In the genomic region with DNA sequence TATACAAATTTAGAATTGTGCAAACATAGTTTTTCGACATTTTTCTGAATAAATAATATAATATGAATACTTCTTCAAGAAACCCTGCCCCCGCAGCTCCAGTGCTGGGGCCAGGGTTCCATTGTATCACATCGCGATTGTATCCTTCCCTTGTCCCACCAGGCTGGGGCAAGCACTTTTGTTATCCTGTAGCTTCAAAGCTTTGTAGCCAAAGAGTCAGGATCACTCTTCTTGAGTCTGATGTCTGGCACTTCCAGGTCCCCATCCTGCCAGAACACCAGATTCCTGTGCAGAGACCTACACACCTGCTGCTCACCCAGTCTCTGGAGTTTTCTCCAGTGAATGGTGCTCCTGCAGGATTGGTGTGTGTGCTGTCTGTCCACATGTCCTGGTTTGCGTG, we compare ENCODE assay signal across 34 cellular contexts.
"Had no signal": no experiment of that assay in that cellular context is flagged by ENCODE, and none has a peak within 500 bp of the region (broad histone marks: within the 10 kb centered on the region; RNA-seq: fewer than 3 reads in every experiment).

No MANE protein-coding gene starts in this region.

- H3K27me3 ChIP-seq: ascending aorta, cardiac muscle cell had no signal

- DNase-seq: activated B cell treated with CpG ODN at 0.5 μM for 24 hours; activated CD4-positive, alpha-beta memory T cell treated with anti-CD3 and anti-CD28 coated beads for 36 hours; activated CD4-positive, alpha-beta T cell treated with anti-CD3 and anti-CD28 coated beads for 4 hours; activated CD4-positive, alpha-beta T cell treated with anti-CD3 and anti-CD28 coated beads, Interleukin-2, amount 10 ng/mL, durations not matched to agents 24 days and 14 days; activated CD4-positive, alpha-beta T cell treated with anti-CD3 and anti-CD28 coated beads, Interleukin-2, amount 50 U/mL, for 1 hour; activated CD4-positive, alpha-beta T cell treated with anti-CD3 and anti-CD28 coated beads, Interleukin-2, amount 50 U/mL, for 4 hours; activated CD4-positive, CD25-positive, alpha-beta regulatory T cell treated with anti-CD3 and anti-CD28 coated beads, Interleukin-2, amount 50 U/mL, for 72 hours; activated CD8-positive, alpha-beta memory T cell treated with anti-CD3 and anti-CD28 coated beads, Interleukin-2, amount 50 U/mL, for 48 hours; activated CD8-positive, alpha-beta T cell treated with anti-CD3 and anti-CD28 coated beads for 36 hours; activated effector memory CD4-positive, alpha-beta T cell treated with Interleukin-2 at 50 U/mL for 16 hours; activated gamma-delta T cell; activated naive CD4-positive, alpha-beta T cell treated with anti-CD3 and anti-CD28 coated beads, Interleukin-2, amount 10 ng/mL, durations not matched to agents 7 days and 5 days; activated naive CD4-positive, alpha-beta T cell treated with Interleukin-2 at 50 U/mL for 16 hours; activated naive CD8-positive, alpha-beta T cell treated with anti-CD3 and anti-CD28 coated beads, Interleukin-2, amount 10 ng/mL, durations not matched to agents 7 days and 5 days; activated naive CD8-positive, alpha-beta T cell treated with anti-CD3 and anti-CD28 coated beads, Interleukin-2, amount 50 U/mL, for 24 hours; activated T-cell treated with anti-CD3 and anti-CD28 coated beads, Interleukin-2, amount 50 U/mL, for 24 hours; activated T-cell treated with anti-CD3 and anti-CD28 coated beads, Interleukin-2, amount 50 U/mL, for 48 hours; amygdala; anterior cingulate cortex; caudate nucleus; cerebellar nuclear complex; T-helper 1 cell; T-helper 2 cell; T-helper 9 cell had no signal

- H3K27ac ChIP-seq: ascending aorta, cardiac muscle cell, VCaP had no signal

- H3K9me3 Mint-ChIP-seq: activated naive CD4-positive, alpha-beta T cell treated with anti-CD3 and anti-CD28 coated beads, Interleukin-2, amount 10 ng/mL, durations not matched to agents 7 days and 5 days; activated naive CD8-positive, alpha-beta T cell treated with anti-CD3 and anti-CD28 coated beads, Interleukin-2, amount 10 ng/mL, durations not matched to agents 7 days and 5 days; T-helper 1 cell treated with Interleukin-12 subunit alpha and Interleukin-12 subunit beta and Interleukin-4 antibody, amounts not matched to agents 30 μg/mL and 1 μg/mL, for 36 hours; T-helper 2 cell treated with Interferon-gamma antibody and Interleukin-4, amounts not matched to agents 5 μg/mL and 100 μg/mL, for 36 hours had no signal

- H3K4me1 ChIP-seq: ascending aorta had no signal

- H3K4me3 Mint-ChIP-seq: activated B cell treated with CpG ODN at 0.5 μM for 24 hours; activated CD4-positive, alpha-beta memory T cell treated with anti-CD3 and anti-CD28 coated beads for 36 hours; activated CD4-positive, alpha-beta T cell treated with anti-CD3 and anti-CD28 coated beads, Interleukin-2, amount 10 ng/mL, durations not matched to agents 24 days and 14 days; activated CD8-positive, alpha-beta T cell treated with anti-CD3 and anti-CD28 coated beads for 36 hours; activated naive CD4-positive, alpha-beta T cell treated with anti-CD3 and anti-CD28 coated beads, Interleukin-2, amount 10 ng/mL, durations not matched to agents 7 days and 5 days; activated naive CD4-positive, alpha-beta T cell treated with anti-CD3 and anti-CD28 coated beads, Interleukin-2, amount 50 U/mL, for 24 hours; activated naive CD8-positive, alpha-beta T cell; activated naive CD8-positive, alpha-beta T cell treated with anti-CD3 and anti-CD28 coated beads, Interleukin-2, amount 10 ng/mL, durations not matched to agents 7 days and 5 days; activated naive CD8-positive, alpha-beta T cell treated with anti-CD3 and anti-CD28 coated beads, Interleukin-2, amount 50 U/mL, for 24 hours; activated T-cell treated with anti-CD3 and anti-CD28 coated beads, Interleukin-2, amount 50 U/mL, for 24 hours; brain; central memory CD8-positive, alpha-beta T cell; T-helper 1 cell treated with Interleukin-12 subunit alpha and Interleukin-12 subunit beta and Interleukin-4 antibody, amounts not matched to agents 30 μg/mL and 1 μg/mL, for 36 hours; T-helper 2 cell treated with Interferon-gamma antibody and Interleukin-4, amounts not matched to agents 5 μg/mL and 100 μg/mL, for 36 hours had no signal

- H3K36me3 ChIP-seq: ascending aorta, cardiac muscle cell had no signal

- ATAC-seq: activated CD8-positive, alpha-beta T cell treated with anti-CD3 and anti-CD28 coated beads for 36 hours; activated naive CD8-positive, alpha-beta T cell treated with anti-CD3 and anti-CD28 coated beads, Interleukin-2, amount 50 U/mL, for 24 hours had no signal

- H3K4me1 Mint-ChIP-seq: activated B cell treated with CpG ODN at 0.5 μM for 24 hours; activated CD4-positive, alpha-beta T cell treated with anti-CD3 and anti-CD28 coated beads, Interleukin-2, amount 10 ng/mL, durations not matched to agents 24 days and 14 days; activated naive CD4-positive, alpha-beta T cell treated with anti-CD3 and anti-CD28 coated beads, Interleukin-2, amount 10 ng/mL, durations not matched to agents 7 days and 5 days; activated naive CD4-positive, alpha-beta T cell treated with anti-CD3 and anti-CD28 coated beads, Interleukin-2, amount 50 U/mL, for 24 hours; activated naive CD8-positive, alpha-beta T cell treated with anti-CD3 and anti-CD28 coated beads, Interleukin-2, amount 10 ng/mL, durations not matched to agents 7 days and 5 days; activated naive CD8-positive, alpha-beta T cell treated with anti-CD3 and anti-CD28 coated beads, Interleukin-2, amount 50 U/mL, for 24 hours; central memory CD8-positive, alpha-beta T cell had no signal

- H3K36me3 Mint-ChIP-seq: activated CD4-positive, alpha-beta memory T cell treated with anti-CD3 and anti-CD28 coated beads for 36 hours; activated naive CD4-positive, alpha-beta T cell treated with anti-CD3 and anti-CD28 coated beads, Interleukin-2, amount 10 ng/mL, durations not matched to agents 7 days and 5 days; activated naive CD4-positive, alpha-beta T cell treated with anti-CD3 and anti-CD28 coated beads, Interleukin-2, amount 50 U/mL, for 24 hours; activated naive CD8-positive, alpha-beta T cell; activated naive CD8-positive, alpha-beta T cell treated with anti-CD3 and anti-CD28 coated beads, Interleukin-2, amount 10 ng/mL, durations not matched to agents 7 days and 5 days; brain had no signal

- H3K4me3 ChIP-seq: ascending aorta, cardiac muscle cell had no signal

- H3K27ac Mint-ChIP-seq: activated B cell treated with CpG ODN at 0.5 μM for 24 hours; activated CD4-positive, alpha-beta memory T cell treated with anti-CD3 and anti-CD28 coated beads for 36 hours; activated CD4-positive, alpha-beta T cell treated with anti-CD3 and anti-CD28 coated beads, Interleukin-2, amount 10 ng/mL, durations not matched to agents 24 days and 14 days; activated CD8-positive, alpha-beta T cell treated with anti-CD3 and anti-CD28 coated beads for 36 hours; activated naive CD4-positive, alpha-beta T cell treated with anti-CD3 and anti-CD28 coated beads, Interleukin-2, amount 10 ng/mL, durations not matched to agents 7 days and 5 days; activated naive CD4-positive, alpha-beta T cell treated with anti-CD3 and anti-CD28 coated beads, Interleukin-2, amount 50 U/mL, for 24 hours; activated naive CD8-positive, alpha-beta T cell; activated naive CD8-positive, alpha-beta T cell treated with anti-CD3 and anti-CD28 coated beads, Interleukin-2, amount 10 ng/mL, durations not matched to agents 7 days and 5 days; activated naive CD8-positive, alpha-beta T cell treated with anti-CD3 and anti-CD28 coated beads, Interleukin-2, amount 50 U/mL, for 24 hours; activated T-cell treated with anti-CD3 and anti-CD28 coated beads, Interleukin-2, amount 50 U/mL, for 24 hours; activated T-helper 2 cell treated with anti-CD3 and anti-CD28 coated beads, Interferon-gamma antibody, Interleukin-2, Interleukin-4, amounts not matched to agents 10 μg/mL and 5 μg/mL and 100 μg/mL, durations not matched to agents 14 hours and 24 hours and 36 hours; brain; T-helper 1 cell treated with Interleukin-12 subunit alpha and Interleukin-12 subunit beta and Interleukin-4 antibody, amounts not matched to agents 30 μg/mL and 1 μg/mL, for 36 hours; T-helper 2 cell treated with Interferon-gamma antibody and Interleukin-4, amounts not matched to agents 5 μg/mL and 100 μg/mL, for 36 hours had no signal
